In genomic region chr16:57799619-57800212, GRCh38 we compare ENCODE assay signal across 8 cellular contexts. TPM values are rescaled to one million over a fixed set of nuclear protein-coding genes. Genes with fewer than 3 reads are reported as not detected.
DNase-seq lines count a peak whose midpoint lies in the region; ATAC-seq and TF ChIP-seq lines count a peak whose summit lies in the region.

No MANE protein-coding gene starts in this region.

- peaks cover 76% of the 10 kb centered on the region for H3K4me1 Mint-ChIP-seq in osteocyte (ENCODE audit: unreplicated experiment)

- H3K9me3 Mint-ChIP-seq in osteocyte (ENCODE audit: unreplicated experiment), result no peaks in the 10 kb centered on the region

- TF ChIP-seq CTCF in osteocyte (IDR thresholded peaks at IDR 0.05), result no peak

- in situ Hi-C loops in KBM-7 (cut with MboI; ENCODE audit: low pct_unique_long_range_greater_than_20kb, low sequenced_read_pairs), result no loop called here

- DNase-seq in COLO668 (lab: John Stamatoyannopoulos, UW; ENCODE audit: unreplicated experiment), result peak; percentile 21
- peak; percentile 64 for DNase-seq in KBM-7
- peak; percentile 33 for DNase-seq in dermis blood vessel endothelial cell
- DNase-seq in osteocyte (ENCODE audit: extremely low spot score, unreplicated experiment), result no peak
- DNase-seq in stimulated activated naive CD4-positive, alpha-beta T cell (lab: John Stamatoyannopoulos, UW), result no peak
- DNase-seq in RKO (ENCODE audit: low spot score), result no peak

- no peaks in the 10 kb centered on the region for H3K27me3 Mint-ChIP-seq in osteocyte (ENCODE audit: unreplicated experiment)

- no peak for TF ChIP-seq POLR2A in GM18505 (IDR thresholded peaks at IDR 0.05; ENCODE audit: borderline replicate concordance, extremely low read depth, insufficient read depth, insufficient read length)

- H3K4me3 Mint-ChIP-seq in osteocyte (ENCODE audit: unreplicated experiment), result peak overlapping the region; percentile 84

- no peak for ATAC-seq in GM18505 (IDR thresholded peaks at IDR 0.05; ENCODE audit: unreplicated experiment)
- no peak for ATAC-seq in GM21381 (IDR thresholded peaks at IDR 0.05; ENCODE audit: unreplicated experiment)

- H3K36me3 Mint-ChIP-seq in osteocyte (ENCODE audit: unreplicated experiment), result peaks cover 15% of the 10 kb centered on the region

- peak overlapping the region; percentile 85 for H3K27ac Mint-ChIP-seq in osteocyte (ENCODE audit: unreplicated experiment)

RNA-seq across cellular contexts. Expression of gene KIFC3, which starts 2.6 kb away (rescaled TPM):
- total RNA-seq in dermis blood vessel endothelial cell (58.3 and 75.4 TPM in 2 replicates), osteocyte (191 and 196 TPM in 2 replicates)

Comparison
In these comparisons a context has a peak if more than half of its experiments do, and no peak if none do; other contexts are left out.
1. DNase-seq: peak in COLO668 (single experiment), KBM-7 (single experiment) and dermis blood vessel endothelial cell (single experiment); none in osteocyte (single experiment), stimulated activated naive CD4-positive, alpha-beta T cell (0 of 6) and RKO (single experiment).